ENCODE assay signal across 1 cellular context in genomic region chr6:30143780-30144179, GRCh38.
TF ChIP-seq lines count a peak whose summit lies in the region.

No MANE protein-coding gene starts in this region.

TF ChIP-seq in HepG2, 621 proteins besides CTCF, POLR2A, EP300 and RAD21:
- no peak for TF ChIP-seq ZNF253 (CRISPR knock-in tag; IDR thresholded peaks at IDR 0.05; ENCODE audit: borderline replicate concordance)
- no peak for TF ChIP-seq ZBTB7B (CRISPR knock-in tag; IDR thresholded peaks at IDR 0.05)
- TF ChIP-seq, protein P1, sequence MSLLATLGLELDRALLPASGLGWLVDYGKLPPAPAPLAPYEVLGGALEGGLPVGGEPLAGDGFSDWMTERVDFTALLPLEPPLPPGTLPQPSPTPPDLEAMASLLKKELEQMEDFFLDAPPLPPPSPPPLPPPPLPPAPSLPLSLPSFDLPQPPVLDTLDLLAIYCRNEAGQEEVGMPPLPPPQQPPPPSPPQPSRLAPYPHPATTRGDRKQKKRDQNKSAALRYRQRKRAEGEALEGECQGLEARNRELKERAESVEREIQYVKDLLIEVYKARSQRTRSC (CRISPR knock-in tag; IDR thresholded peaks at IDR 0.05; ENCODE audit: low read depth), result no peak
- no peak for TF ChIP-seq TMF1 (CRISPR knock-in tag; IDR thresholded peaks at IDR 0.05; ENCODE audit: low read depth)
- TF ChIP-seq KLF9 (CRISPR knock-in tag; IDR thresholded peaks at IDR 0.05; ENCODE audit: low read depth), result no peak
- TF ChIP-seq ZNF660 (CRISPR knock-in tag; IDR thresholded peaks at IDR 0.05; ENCODE audit: borderline replicate concordance, low read depth), result no peak
- no peak for TF ChIP-seq JUNB (CRISPR knock-in tag; IDR thresholded peaks at IDR 0.05; ENCODE audit: borderline replicate concordance)
- TF ChIP-seq, protein P2, sequence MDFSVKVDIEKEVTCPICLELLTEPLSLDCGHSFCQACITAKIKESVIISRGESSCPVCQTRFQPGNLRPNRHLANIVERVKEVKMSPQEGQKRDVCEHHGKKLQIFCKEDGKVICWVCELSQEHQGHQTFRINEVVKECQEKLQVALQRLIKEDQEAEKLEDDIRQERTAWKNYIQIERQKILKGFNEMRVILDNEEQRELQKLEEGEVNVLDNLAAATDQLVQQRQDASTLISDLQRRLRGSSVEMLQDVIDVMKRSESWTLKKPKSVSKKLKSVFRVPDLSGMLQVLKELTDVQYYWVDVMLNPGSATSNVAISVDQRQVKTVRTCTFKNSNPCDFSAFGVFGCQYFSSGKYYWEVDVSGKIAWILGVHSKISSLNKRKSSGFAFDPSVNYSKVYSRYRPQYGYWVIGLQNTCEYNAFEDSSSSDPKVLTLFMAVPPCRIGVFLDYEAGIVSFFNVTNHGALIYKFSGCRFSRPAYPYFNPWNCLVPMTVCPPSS (IDR thresholded peaks at IDR 0.05), result no peak
- TF ChIP-seq ARHGAP35 (CRISPR knock-in tag; IDR thresholded peaks at IDR 0.05; ENCODE audit: borderline replicate concordance), result no peak
- no peak for TF ChIP-seq DPF2 (CRISPR knock-in tag; IDR thresholded peaks at IDR 0.05; ENCODE audit: borderline replicate concordance, low read depth)
- no peak for TF ChIP-seq KLF6 (CRISPR knock-in tag; IDR thresholded peaks at IDR 0.05)
- no peak for TF ChIP-seq NR0B2 (CRISPR knock-in tag; IDR thresholded peaks at IDR 0.05)
- no peak for TF ChIP-seq FOXJ3 (CRISPR knock-in tag; IDR thresholded peaks at IDR 0.05; ENCODE audit: borderline replicate concordance)
